ENCODE assay signal across 8 cellular contexts in genomic region chr3:33874815-33875214, GRCh38.
"Had no signal": no experiment of that assay in that cellular context is flagged by ENCODE, and none has a peak within 500 bp of the region (broad histone marks: within the 10 kb centered on the region; RNA-seq: fewer than 3 reads in every experiment).

No MANE protein-coding gene starts in this region.

- H3K4me3 Mint-ChIP-seq: IgD-negative memory B cell had no signal

- H3K27ac ChIP-seq: HL-60, KMS-11 had no signal

- DNase-seq: IMR-90, KBM-7, KG1 had no signal

- ATAC-seq: HepG2, K562 had no signal

- H3K27ac Mint-ChIP-seq: IgD-negative memory B cell had no signal

- H3K4me3 ChIP-seq: K562 had no signal

- H3K9me3 Mint-ChIP-seq: IgD-negative memory B cell had no signal

- H3K27me3 Mint-ChIP-seq: IgD-negative memory B cell had no signal
